In the genomic region with DNA sequence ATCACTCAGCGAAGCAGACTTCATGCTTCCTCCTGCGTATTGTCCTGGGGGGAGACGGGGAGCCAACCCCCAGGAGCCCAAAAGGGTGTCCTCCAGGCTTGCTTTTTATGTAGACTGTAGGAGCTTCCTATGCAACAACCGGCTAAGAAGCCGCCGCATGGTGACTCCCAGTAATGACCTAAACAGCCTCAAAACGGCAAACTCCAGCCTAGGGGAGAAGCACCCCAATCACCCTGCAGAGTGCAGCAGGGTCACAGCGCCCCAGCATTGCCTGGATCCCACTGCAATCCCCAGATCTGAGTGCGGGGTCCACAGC, we compare ENCODE assay signal across 9 cellular contexts. TPM values are rescaled to one million over a fixed set of nuclear protein-coding genes. Genes with fewer than 3 reads are reported as not detected.
DNase-seq lines count a peak whose midpoint lies in the region; ATAC-seq, FAIRE-seq and TF ChIP-seq lines count a peak whose summit lies in the region.
"Had no signal": no experiment of that assay in that cellular context is flagged by ENCODE, and none has a peak within 500 bp of the region (broad histone marks: within the 10 kb centered on the region; RNA-seq: fewer than 3 reads in every experiment).

No MANE protein-coding gene starts in this region.

- ATAC-seq in HCT116 (peak; percentile 40), HG02798 (IDR thresholded peaks at IDR 0.05; ENCODE audit: poor library complexity, unreplicated experiment) (no peak)
- peak; percentile 10 for ATAC-seq in activated naive CD8-positive, alpha-beta T cell treated with anti-CD3 and anti-CD28 coated beads, Interleukin-2, amount 10 ng/mL, durations not matched to agents 7 days and 5 days (ENCODE audit: low read depth)
- no peak for ATAC-seq in stimulated activated effector memory CD8-positive, alpha-beta T cell treated with anti-CD3 and anti-CD28 coated beads, Interleukin-12 subunit alpha, Interleukin-12 subunit beta, amount 100 ng/mL, for 72 hours

- H3K36me3 Mint-ChIP-seq in activated naive CD8-positive, alpha-beta T cell treated with anti-CD3 and anti-CD28 coated beads, Interleukin-2, amount 10 ng/mL, durations not matched to agents 7 days and 5 days, result no peaks in the 10 kb centered on the region
- no peaks in the 10 kb centered on the region for H3K36me3 Mint-ChIP-seq in stimulated activated effector memory CD8-positive, alpha-beta T cell treated with anti-CD3 and anti-CD28 coated beads, Interleukin-12 subunit alpha, Interleukin-12 subunit beta, amount 100 ng/mL, for 72 hours
- H3K36me3 Mint-ChIP-seq: activated naive CD4-positive, alpha-beta T cell treated with anti-CD3 and anti-CD28 coated beads, Interleukin-2, amount 50 U/mL, for 24 hours had no signal

- peaks cover 39 to 70% of the 10 kb centered on the region in 2 experiments for H3K4me1 ChIP-seq in HCT116 (ENCODE audit: control insufficient read depth in 1 of 2, insufficient read depth in 2 of 2, low read length in 2 of 2)
- peaks cover 24 to 26% of the 10 kb centered on the region in 2 donors for H3K4me1 ChIP-seq in kidney (ENCODE audit: control insufficient read depth in 1 of 2, insufficient read depth in 1 of 2, low read depth in 1 of 2, low read length in 2 of 2)

- no peaks in the 10 kb centered on the region for H4K20me1 ChIP-seq in HCT116 (ENCODE audit: insufficient read depth)

- H3K27me3 ChIP-seq in HCT116 (ENCODE audit: insufficient read depth, low read length), result no peaks in the 10 kb centered on the region

- H3K9me3 Mint-ChIP-seq in activated naive CD8-positive, alpha-beta T cell treated with anti-CD3 and anti-CD28 coated beads, Interleukin-2, amount 10 ng/mL, durations not matched to agents 7 days and 5 days, result no peaks in the 10 kb centered on the region
- H3K9me3 Mint-ChIP-seq in stimulated activated effector memory CD8-positive, alpha-beta T cell treated with anti-CD3 and anti-CD28 coated beads, Interleukin-12 subunit alpha, Interleukin-12 subunit beta, amount 100 ng/mL, for 72 hours, result no peaks in the 10 kb centered on the region
- H3K9me3 Mint-ChIP-seq: activated naive CD4-positive, alpha-beta T cell treated with anti-CD3 and anti-CD28 coated beads, Interleukin-2, amount 50 U/mL, for 24 hours had no signal

- FAIRE-seq in kidney (lab: Jason Lieb, UNC), result no peak

- H3K27ac ChIP-seq in HCT116 (ENCODE audit: low read depth, low read length) (peak overlapping the region; percentile 86), kidney (ENCODE audit: low read depth in 2 of 2, low read length in 2 of 2) (peak overlapping the region; percentile 77 to 90)

- H3K9ac ChIP-seq in HCT116 (ENCODE audit: low read length) (peak overlapping the region; percentile 77), kidney (ENCODE audit: low read length in 2 of 2) (peak overlapping the region in 1 of 2 donors; percentile 49)

- no peak for TF ChIP-seq CTCF in HCT116 (IDR thresholded peaks at IDR 0.05 in 2 of 3, conservative IDR thresholded peaks at IDR 0.05 in 1 of 3; ENCODE audit: borderline replicate concordance in 1 of 3, insufficient read depth in 1 of 3, low read depth in 2 of 3, low read length in 2 of 3)
- no peak for TF ChIP-seq CTCF in kidney (IDR thresholded peaks at IDR 0.05; ENCODE audit: borderline replicate concordance, extremely low read depth, insufficient read depth)

- no peak for TF ChIP-seq POLR2A in HCT116 (IDR thresholded peaks at IDR 0.05; ENCODE audit: borderline replicate concordance, extremely low read depth, insufficient read depth, insufficient read length)

- TF ChIP-seq RAD21 in HCT116 (IDR thresholded peaks at IDR 0.05; ENCODE audit: low read depth), result no peak

- no TSS peak for BruUV-seq in HCT116 (replicated peaks; lab: Mats Ljungman, UMichigan)

- H3K4me2 ChIP-seq in HCT116 (ENCODE audit: low read length), result peak overlapping the region; percentile 59

- H3K27me3 Mint-ChIP-seq in activated naive CD8-positive, alpha-beta T cell treated with anti-CD3 and anti-CD28 coated beads, Interleukin-2, amount 10 ng/mL, durations not matched to agents 7 days and 5 days, result peaks cover 27% of the 10 kb centered on the region
- H3K27me3 Mint-ChIP-seq: activated naive CD4-positive, alpha-beta T cell treated with anti-CD3 and anti-CD28 coated beads, Interleukin-2, amount 50 U/mL, for 24 hours had no signal

- DNase-seq in HCT116 (ENCODE audit: low read depth, low spot score) (no peak), kidney (no peak), NCI-H345 treated with DMSO at 0.1 percent for 48 hours (lab: John Stamatoyannopoulos, UW; ENCODE audit: unreplicated experiment) (no peak), AG20443 (ENCODE audit: low spot score) (no peak), GOT3 (lab: John Stamatoyannopoulos, UW) (no peak)
- DNase-seq in activated naive CD8-positive, alpha-beta T cell treated with anti-CD3 and anti-CD28 coated beads, Interleukin-2, amount 10 ng/mL, durations not matched to agents 7 days and 5 days, result no peak
- DNase-seq in stimulated activated effector memory CD8-positive, alpha-beta T cell treated with anti-CD3 and anti-CD28 coated beads, Interleukin-12 subunit alpha, Interleukin-12 subunit beta, amount 100 ng/mL, for 72 hours (ENCODE audit: low spot score in 2 of 2), result no peak

- H3K9me3 ChIP-seq in HCT116 (ENCODE audit: control insufficient read depth in 1 of 2, insufficient read depth in 1 of 2, low read depth in 1 of 2, low read length in 2 of 2) (no peaks in the 10 kb centered on the region), kidney (ENCODE audit: control insufficient read depth in 1 of 2, low read length in 2 of 2) (no peaks in the 10 kb centered on the region)

- no peaks in the 10 kb centered on the region for H3K79me2 ChIP-seq in HCT116 (ENCODE audit: insufficient read depth, low read length)

- peaks cover 16% of the 10 kb centered on the region for H3K4me1 Mint-ChIP-seq in activated naive CD8-positive, alpha-beta T cell treated with anti-CD3 and anti-CD28 coated beads, Interleukin-2, amount 10 ng/mL, durations not matched to agents 7 days and 5 days
- peaks cover 32% of the 10 kb centered on the region for H3K4me1 Mint-ChIP-seq in stimulated activated effector memory CD8-positive, alpha-beta T cell treated with anti-CD3 and anti-CD28 coated beads, Interleukin-12 subunit alpha, Interleukin-12 subunit beta, amount 100 ng/mL, for 72 hours

- H3K4me3 ChIP-seq in HCT116 (replicated peaks in 1 of 2; ENCODE audit: low read depth in 1 of 2, low read length in 2 of 2) (peak overlapping the region in 1 of 2 experiments; percentile 6; a peak in 1 of 4 replicates), kidney (ENCODE audit: low read length in 2 of 2) (no peak overlapping the region)

- H3K36me3 ChIP-seq in HCT116 (ENCODE audit: control insufficient read depth in 1 of 2, insufficient read depth in 2 of 2, low read length in 2 of 2), result no peaks in the 10 kb centered on the region
- no peaks in the 10 kb centered on the region for H3K36me3 ChIP-seq in kidney (ENCODE audit: control insufficient read depth in 1 of 2, insufficient read depth in 2 of 2, low read length in 2 of 2)

- no peak overlapping the region for H2AFZ ChIP-seq in HCT116 (ENCODE audit: low read depth, low read length, poor library complexity, severe bottlenecking)

- RAD21 ChIA-PET in HCT116 (lab: Charles Lee; ENCODE audit: low non-redundant PET in 1 of 2, low total read pairs in 2 of 2, uncharacterized antibody in 2 of 2, unreplicated experiment in 2 of 2), result no interaction called here

- peak overlapping the region; percentile 40 for H3K4me3 Mint-ChIP-seq in activated naive CD8-positive, alpha-beta T cell treated with anti-CD3 and anti-CD28 coated beads, Interleukin-2, amount 10 ng/mL, durations not matched to agents 7 days and 5 days
- peak overlapping the region; percentile 26 for H3K4me3 Mint-ChIP-seq in stimulated activated effector memory CD8-positive, alpha-beta T cell treated with anti-CD3 and anti-CD28 coated beads, Interleukin-12 subunit alpha, Interleukin-12 subunit beta, amount 100 ng/mL, for 72 hours

- CTCF ChIA-PET in HCT116 (lab: Charles Lee), result interaction anchor here (0.9 kb wide), 1 partner anchor 111 kb away, joined by 3 read pairs; no protein-coding TSS in a partner anchor

- no peak overlapping the region for H3K27ac Mint-ChIP-seq in activated naive CD8-positive, alpha-beta T cell treated with anti-CD3 and anti-CD28 coated beads, Interleukin-2, amount 10 ng/mL, durations not matched to agents 7 days and 5 days
- no peak overlapping the region for H3K27ac Mint-ChIP-seq in stimulated activated effector memory CD8-positive, alpha-beta T cell treated with anti-CD3 and anti-CD28 coated beads, Interleukin-12 subunit alpha, Interleukin-12 subunit beta, amount 100 ng/mL, for 72 hours
- H3K27ac Mint-ChIP-seq: activated naive CD4-positive, alpha-beta T cell treated with anti-CD3 and anti-CD28 coated beads, Interleukin-2, amount 50 U/mL, for 24 hours had no signal

- POLR2A ChIA-PET in HCT116 (lab: Charles Lee), result interaction anchor here (0.7 to 1.5 kb wide), 3 partner anchors 31 to 118 kb away, joined by 3 to 4 read pairs (median 3); no protein-coding TSS in a partner anchor
- POLR2A ChIA-PET in activated naive CD8-positive, alpha-beta T cell treated with anti-CD3 and anti-CD28 coated beads, Interleukin-2, amount 10 ng/mL, durations not matched to agents 7 days and 5 days (lab: Charles Lee), result no interaction called here

- H3K9me2 ChIP-seq in HCT116 (ENCODE audit: insufficient read depth), result no peaks in the 10 kb centered on the region

- intact Hi-C loops in HCT116 (cut with micrococcal nuclease) (no loop called here), kidney (cut with DNase I) (no loop called here)

TF ChIP-seq in HCT116, 20 proteins besides CTCF, POLR2A, EP300 and RAD21:
- TF ChIP-seq FOSL1 (IDR thresholded peaks at IDR 0.05; ENCODE audit: low read depth) (no peak), CBX3 (IDR thresholded peaks at IDR 0.05; ENCODE audit: low read depth) (no peak), ZFX (IDR thresholded peaks at IDR 0.05) (no peak), SRF (IDR thresholded peaks at IDR 0.05; ENCODE audit: low read depth) (no peak)

RNA-seq across cellular contexts. Expression of gene PROSER2, which starts 52.0 kb away (rescaled TPM):
- total RNA-seq in HCT116 (2021; ENCODE audit: unreplicated experiment) (46.2 TPM), kidney (48.2 TPM)
- 35.4 and 37.9 TPM in 2 replicates for polyA plus RNA-seq in HCT116 (2012)
- 1 to 10 TPM; 1.0 to 1.2 TPM for total RNA-seq in activated naive CD8-positive, alpha-beta T cell treated with anti-CD3 and anti-CD28 coated beads, Interleukin-2, amount 10 ng/mL, durations not matched to agents 7 days and 5 days
- polyA plus RNA-seq in kidney (ENCODE audit: insufficient read depth, low read depth, low replicate concordance), result 8.1 TPM

Comparison
In these comparisons a context has a peak if more than half of its experiments do, and no peak if none do; other contexts are left out.
1. ATAC-seq: peak in HCT116 (single experiment) and activated naive CD8-positive, alpha-beta T cell treated with anti-CD3 and anti-CD28 coated beads, Interleukin-2, amount 10 ng/mL, durations not matched to agents 7 days and 5 days (single experiment); none in stimulated activated effector memory CD8-positive, alpha-beta T cell treated with anti-CD3 and anti-CD28 coated beads, Interleukin-12 subunit alpha, Interleukin-12 subunit beta, amount 100 ng/mL, for 72 hours (single experiment) and HG02798 (single experiment).
2. RNA of gene PROSER2, which starts 52.0 kb away (total RNA-seq): 48.2 TPM in kidney (single experiment) and 46.2 TPM in HCT116 (single experiment); 1.0 to 1.2 TPM in activated naive CD8-positive, alpha-beta T cell treated with anti-CD3 and anti-CD28 coated beads, Interleukin-2, amount 10 ng/mL, durations not matched to agents 7 days and 5 days; every median in the first group is over 10 times any median in the second.